Comparison of ENCODE assay signal across 21 cellular contexts in the genomic region with DNA sequence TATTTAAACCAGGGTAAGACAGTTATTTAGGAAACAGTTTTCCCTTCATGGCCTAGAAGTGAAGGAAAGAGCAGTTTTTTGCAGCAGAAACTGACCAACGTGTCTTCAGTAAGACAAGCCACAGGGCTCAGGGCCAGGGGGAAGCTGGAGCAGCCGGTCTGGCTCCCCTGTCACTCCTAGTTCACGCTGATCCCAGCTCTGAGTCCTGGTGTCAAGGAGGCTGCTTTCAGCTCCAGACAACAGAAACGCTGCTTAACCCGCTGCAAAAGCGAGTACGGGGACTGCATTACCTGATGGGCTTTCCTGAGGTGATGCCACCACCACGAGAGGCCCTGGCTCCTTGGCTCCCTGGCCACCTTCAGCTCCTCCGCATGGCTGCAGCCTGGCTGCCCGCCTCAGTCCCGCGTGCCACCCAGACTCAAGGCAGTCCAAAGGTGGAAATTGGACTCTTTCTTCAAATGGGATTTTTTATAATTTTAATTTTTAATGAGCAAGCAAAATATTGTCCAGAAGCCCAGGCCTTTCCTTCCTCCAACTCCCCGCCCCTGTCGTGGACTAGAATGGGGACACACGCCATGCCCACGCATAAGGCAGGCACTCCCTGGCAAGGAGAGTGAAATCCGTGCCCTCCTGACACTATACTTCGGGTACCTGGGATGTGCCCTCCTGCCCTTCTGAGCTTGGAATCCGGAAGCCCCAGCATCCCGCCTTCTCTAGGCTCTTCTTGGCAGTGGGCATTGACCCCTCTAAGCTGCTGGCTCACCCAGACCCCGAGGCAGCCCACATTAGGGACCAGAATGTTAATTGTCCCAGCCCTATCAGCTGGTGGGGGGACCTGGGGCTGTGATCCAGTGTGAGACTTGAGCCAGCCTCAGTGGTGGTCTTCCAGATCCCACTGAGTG.
"Had no signal": no experiment of that assay in that cellular context is flagged by ENCODE, and none has a peak within 500 bp of the region (broad histone marks: within the 10 kb centered on the region; RNA-seq: fewer than 3 reads in every experiment).

No MANE protein-coding gene starts in this region.

- H3K4me1 ChIP-seq: pancreas, upper lobe of right lung had no signal

- H3K9me3 ChIP-seq: body of pancreas, gastrocnemius medialis, mucosa of descending colon, pancreas, thoracic aorta, upper lobe of right lung had no signal

- DNase-seq: activated CD4-positive, alpha-beta T cell treated with anti-CD3 and anti-CD28 coated beads, Interleukin-2, amount 50 U/mL, for 1 hour; activated CD4-positive, CD25-positive, alpha-beta regulatory T cell treated with anti-CD3 and anti-CD28 coated beads, Interleukin-2, amount 50 U/mL, for 72 hours; activated naive CD4-positive, alpha-beta T cell; activated naive CD8-positive, alpha-beta T cell treated with anti-CD3 and anti-CD28 coated beads for 36 hours; activated T-cell treated with anti-CD3 and anti-CD28 coated beads, Interleukin-2, amount 50 U/mL, for 1 hour; amniotic stem cell; body of pancreas; central memory CD4-positive, alpha-beta T cell; gastrocnemius medialis; kidney glomerular epithelial cell; mucosa of descending colon; naive B cell; pancreas; stimulated activated naive B cell treated with anti-CD40 and anti-IgM and Interleukin-4, amounts not matched to agents 10 μg/mL and 1 μg/mL and 100 μg/mL, for 72 hours; SW 1271; T-helper 2 cell; upper lobe of right lung had no signal

- H3K4me3 ChIP-seq: body of pancreas, gastrocnemius medialis, mucosa of descending colon, neural progenitor cell, pancreas, thoracic aorta, upper lobe of right lung had no signal

- H3K36me3 ChIP-seq: gastrocnemius medialis, neural progenitor cell, pancreas, thoracic aorta, upper lobe of right lung had no signal

- H3K4me2 ChIP-seq: neural progenitor cell had no signal

- ATAC-seq: activated T-helper 17 cell treated with anti-CD3 and anti-CD28 coated beads, Interleukin-2, amount 50 U/mL, for 72 hours; body of pancreas; gastrocnemius medialis; mucosa of descending colon; pancreas; stimulated activated naive B cell treated with anti-CD40 and anti-IgM and Interleukin-4, amounts not matched to agents 10 μg/mL and 1 μg/mL and 100 μg/mL, for 72 hours; upper lobe of right lung had no signal

- H3K27ac ChIP-seq: body of pancreas, gastrocnemius medialis, neural progenitor cell, pancreas, thoracic aorta, upper lobe of right lung, VCaP had no signal

- H2AFZ ChIP-seq: neural progenitor cell had no signal

- H3K27me3 ChIP-seq: body of pancreas, neural progenitor cell had no signal
